In the genomic region with DNA sequence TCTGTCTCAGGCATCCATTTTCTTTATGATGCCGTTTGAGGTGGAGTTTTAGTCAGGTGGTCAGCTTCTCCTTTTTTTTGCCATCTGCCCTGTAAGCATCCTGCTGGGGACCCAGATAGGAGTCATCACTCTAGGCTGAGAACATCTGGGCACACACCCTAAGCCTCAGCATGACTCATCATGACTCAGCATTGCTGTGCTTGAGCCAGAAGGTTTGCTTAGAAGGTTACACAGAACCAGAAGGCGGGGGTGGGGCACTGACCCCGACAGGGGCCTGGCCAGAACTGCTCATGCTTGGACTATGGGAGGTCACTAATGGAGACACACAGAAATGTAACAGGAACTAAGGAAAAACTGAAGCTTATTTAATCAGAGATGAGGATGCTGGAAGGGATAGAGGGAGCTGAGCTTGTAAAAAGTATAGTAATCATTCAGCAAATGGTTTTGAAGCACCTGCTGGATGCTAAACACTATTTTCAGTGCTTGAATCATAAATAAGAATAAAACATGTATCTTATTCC, we compare ENCODE assay signal across 9 cellular contexts. TPM values are rescaled to one million over a fixed set of nuclear protein-coding genes. Genes with fewer than 3 reads are reported as not detected.
DNase-seq lines count a peak whose midpoint lies in the region; ATAC-seq and TF ChIP-seq lines count a peak whose summit lies in the region.
"Had no signal": no experiment of that assay in that cellular context is flagged by ENCODE, and none has a peak within 500 bp of the region (broad histone marks: within the 10 kb centered on the region; RNA-seq: fewer than 3 reads in every experiment).

No MANE protein-coding gene starts in this region.

- H3K36me3 ChIP-seq in brain microvascular endothelial cell (replicated peaks): no peaks in the 10 kb centered on the region

- in situ Hi-C loops in brain microvascular endothelial cell (cut with HindIII; ENCODE audit: low pct_ligation_motif_present, low sequenced_read_pairs): no loop called here

- DNase-seq in COLO829 (ENCODE audit: low spot score): peak; percentile 50
- DNase-seq in NCI-H510A treated with DMSO at 0.1 percent for 48 hours (lab: John Stamatoyannopoulos, UW): peak; percentile 24
- peak; percentile 100 for DNase-seq in brain microvascular endothelial cell
- DNase-seq in lung microvascular endothelial cell (ENCODE audit: low read depth in 2 of 2): peak; percentile 61 to 98
- DNase-seq in cerebellar cortex (ENCODE audit: low spot score): no peak
- no peak for DNase-seq in central memory CD4-positive, alpha-beta T cell

- peak; percentile 87 for ATAC-seq in GM18858 (IDR thresholded peaks at IDR 0.05; ENCODE audit: unreplicated experiment)
- peak; percentile 83 for ATAC-seq in HG02870 (IDR thresholded peaks at IDR 0.05; ENCODE audit: unreplicated experiment)

- no peak for TF ChIP-seq CTCF in brain microvascular endothelial cell (IDR thresholded peaks at IDR 0.05; ENCODE audit: low read depth, low read length, missing control alignments)

- H3K27me3 ChIP-seq in brain microvascular endothelial cell (replicated peaks): no peaks in the 10 kb centered on the region

- H3K4me3 ChIP-seq in brain microvascular endothelial cell (ENCODE audit: low read depth, low read length): no peak overlapping the region

- peak overlapping the region; percentile 27 for H3K27ac ChIP-seq in brain microvascular endothelial cell

RNA-seq across cellular contexts. Expression of a gene that starts 10.9 kb away (rescaled TPM):
- total RNA-seq in lung microvascular endothelial cell: 0.22 TPM in 1 of 2 replicates, not detected in the other
- total RNA-seq: T-helper 2 cell treated with Interferon-gamma antibody and Interleukin-4, amounts not matched to agents 100 ng/mL and 5 ng/mL, for 36 hours had no signal

RNA-seq across cellular contexts. Expression of a gene that starts 21.1 kb away (rescaled TPM):
- total RNA-seq in lung microvascular endothelial cell: not detected in 2 replicates
- total RNA-seq: T-helper 2 cell treated with Interferon-gamma antibody and Interleukin-4, amounts not matched to agents 100 ng/mL and 5 ng/mL, for 36 hours had no signal

RNA-seq across cellular contexts. Expression of a gene that starts 26.1 kb away (rescaled TPM):
- total RNA-seq in lung microvascular endothelial cell: not detected in 2 replicates
- total RNA-seq: T-helper 2 cell treated with Interferon-gamma antibody and Interleukin-4, amounts not matched to agents 100 ng/mL and 5 ng/mL, for 36 hours had no signal

RNA-seq across cellular contexts. Expression of a gene that starts 31.0 kb away (rescaled TPM):
- not detected in 2 replicates for total RNA-seq in lung microvascular endothelial cell
- total RNA-seq: T-helper 2 cell treated with Interferon-gamma antibody and Interleukin-4, amounts not matched to agents 100 ng/mL and 5 ng/mL, for 36 hours had no signal

RNA-seq across cellular contexts. Expression of a gene that starts 43.5 kb away (rescaled TPM):
- total RNA-seq in lung microvascular endothelial cell: not detected in 2 replicates
- total RNA-seq: T-helper 2 cell treated with Interferon-gamma antibody and Interleukin-4, amounts not matched to agents 100 ng/mL and 5 ng/mL, for 36 hours had no signal

Comparison
In these comparisons a context has a peak if more than half of its experiments do, and no peak if none do; other contexts are left out.
1. DNase-seq: peak in COLO829 (single experiment), NCI-H510A treated with DMSO at 0.1 percent for 48 hours (single experiment), brain microvascular endothelial cell (single experiment) and lung microvascular endothelial cell (2 of 2); none in cerebellar cortex (single experiment) and central memory CD4-positive, alpha-beta T cell (single experiment).